In genomic region chr22:42127606-42128005, GRCh38 we compare ENCODE assay signal across 32 cellular contexts.
"Had no signal": no experiment of that assay in that cellular context is flagged by ENCODE, and none has a peak within 500 bp of the region (broad histone marks: within the 10 kb centered on the region; RNA-seq: fewer than 3 reads in every experiment).

No MANE protein-coding gene starts in this region.

- H3K36me3 ChIP-seq: ascending aorta, breast epithelium, esophagus muscularis mucosa, gastrocnemius medialis, WERI-Rb-1 had no signal

- H3K4me3 ChIP-seq: ascending aorta, breast epithelium, coronary artery, dorsolateral prefrontal cortex, esophagus muscularis mucosa, gastrocnemius medialis had no signal

- ATAC-seq: activated CD4-positive, CD25-positive, alpha-beta regulatory T cell treated with anti-CD3 and anti-CD28 coated beads, Interleukin-2, amount 50 U/mL, for 24 hours; activated naive CD4-positive, alpha-beta T cell treated with anti-CD3 and anti-CD28 coated beads, Interleukin-2, amount 50 U/mL, for 72 hours; foreskin keratinocyte; gastrocnemius medialis; T-helper 17 cell had no signal

- H3K36me3 Mint-ChIP-seq: activated naive CD4-positive, alpha-beta T cell treated with anti-CD3 and anti-CD28 coated beads, Interleukin-2, amount 10 ng/mL, durations not matched to agents 7 days and 5 days; activated naive CD4-positive, alpha-beta T cell treated with anti-CD3 and anti-CD28 coated beads, Interleukin-2, amount 50 U/mL, for 72 hours; activated naive CD8-positive, alpha-beta T cell treated with anti-CD3 and anti-CD28 coated beads, Interleukin-2, amount 10 ng/mL, durations not matched to agents 7 days and 5 days had no signal

- H3K27ac Mint-ChIP-seq: activated B cell treated with CpG ODN at 0.5 μM for 24 hours; activated naive CD4-positive, alpha-beta T cell treated with anti-CD3 and anti-CD28 coated beads, Interleukin-2, amount 10 ng/mL, durations not matched to agents 7 days and 5 days; activated naive CD4-positive, alpha-beta T cell treated with anti-CD3 and anti-CD28 coated beads, Interleukin-2, amount 50 U/mL, for 72 hours; activated naive CD8-positive, alpha-beta T cell treated with anti-CD3 and anti-CD28 coated beads, Interleukin-2, amount 10 ng/mL, durations not matched to agents 7 days and 5 days; activated T-cell treated with anti-CD3 and anti-CD28 coated beads, Interleukin-2, amount 50 U/mL, for 24 hours; activated T-cell treated with anti-CD3 and anti-CD28 coated beads, Interleukin-2, amount 50 U/mL, for 72 hours; brain; dendritic cell treated with granulocyte-macrophage colony-stimulating factor and Interleukin-4, amounts not matched to agents 40 ng/mL and 50 ng/mL, for 4 days; endodermal cell; T-helper 17 cell; T-helper 2 cell treated with Interferon-gamma antibody and Interleukin-4, amounts not matched to agents 5 μg/mL and 100 μg/mL, for 36 hours had no signal

- H3K9me3 Mint-ChIP-seq: activated B cell treated with CpG ODN at 0.5 μM for 24 hours; activated CD4-positive, alpha-beta memory T cell treated with anti-CD3 and anti-CD28 coated beads, Interleukin-2, amount 10 ng/mL, durations not matched to agents 7 days and 5 days; activated naive CD4-positive, alpha-beta T cell treated with anti-CD3 and anti-CD28 coated beads, Interleukin-2, amount 10 ng/mL, durations not matched to agents 7 days and 5 days; activated naive CD4-positive, alpha-beta T cell treated with anti-CD3 and anti-CD28 coated beads, Interleukin-2, amount 50 U/mL, for 72 hours; activated naive CD8-positive, alpha-beta T cell treated with anti-CD3 and anti-CD28 coated beads, Interleukin-2, amount 10 ng/mL, durations not matched to agents 7 days and 5 days; activated T-cell treated with anti-CD3 and anti-CD28 coated beads, Interleukin-2, amount 50 U/mL, for 24 hours; activated T-cell treated with anti-CD3 and anti-CD28 coated beads, Interleukin-2, amount 50 U/mL, for 72 hours; central memory CD8-positive, alpha-beta T cell; dendritic cell treated with granulocyte-macrophage colony-stimulating factor and Interleukin-4, amounts not matched to agents 40 ng/mL and 50 ng/mL, for 4 days; endodermal cell; T-helper 2 cell treated with Interferon-gamma antibody and Interleukin-4, amounts not matched to agents 5 μg/mL and 100 μg/mL, for 36 hours had no signal

- DNase-seq: activated B cell treated with CpG ODN at 0.5 μM for 24 hours; activated CD4-positive, alpha-beta memory T cell treated with anti-CD3 and anti-CD28 coated beads, Interleukin-2, amount 10 ng/mL, durations not matched to agents 7 days and 5 days; activated CD4-positive, alpha-beta T cell treated with anti-CD3 and anti-CD28 coated beads for 48 hours; activated CD8-positive, alpha-beta memory T cell treated with anti-CD3 and anti-CD28 coated beads, Interleukin-2, amount 50 U/mL, for 48 hours; activated gamma-delta T cell; activated naive CD4-positive, alpha-beta T cell; activated naive CD4-positive, alpha-beta T cell treated with anti-CD3 and anti-CD28 coated beads, Interleukin-2, amount 10 ng/mL, durations not matched to agents 7 days and 5 days; activated naive CD8-positive, alpha-beta T cell treated with anti-CD3 and anti-CD28 coated beads, Interleukin-2, amount 10 ng/mL, durations not matched to agents 7 days and 5 days; activated T-cell treated with anti-CD3 and anti-CD28 coated beads for 4 hours; activated T-cell treated with anti-CD3 and anti-CD28 coated beads, Interleukin-2, amount 50 U/mL, for 24 hours; activated T-cell treated with anti-CD3 and anti-CD28 coated beads, Interleukin-2, amount 50 U/mL, for 72 hours; dorsolateral prefrontal cortex; effector memory CD4-positive, alpha-beta T cell; endodermal cell; erythroblast; foreskin keratinocyte; gastrocnemius medialis; glutamatergic neuron; T-helper 1 cell; T-helper 17 cell; T1000; WERI-Rb-1 had no signal

- H3K27me3 ChIP-seq: ascending aorta, breast epithelium, dorsolateral prefrontal cortex, esophagus muscularis mucosa, foreskin keratinocyte, gastrocnemius medialis had no signal

- H3K27ac ChIP-seq: ascending aorta, breast epithelium, coronary artery, dorsolateral prefrontal cortex, esophagus muscularis mucosa, foreskin keratinocyte, gastrocnemius medialis, WERI-Rb-1 had no signal

- H3K9me3 ChIP-seq: ascending aorta, breast epithelium, esophagus muscularis mucosa, gastrocnemius medialis had no signal

- H3K4me1 Mint-ChIP-seq: activated B cell treated with CpG ODN at 0.5 μM for 24 hours; activated CD4-positive, alpha-beta memory T cell treated with anti-CD3 and anti-CD28 coated beads, Interleukin-2, amount 10 ng/mL, durations not matched to agents 7 days and 5 days; activated naive CD4-positive, alpha-beta T cell treated with anti-CD3 and anti-CD28 coated beads, Interleukin-2, amount 10 ng/mL, durations not matched to agents 7 days and 5 days; activated naive CD8-positive, alpha-beta T cell treated with anti-CD3 and anti-CD28 coated beads, Interleukin-2, amount 10 ng/mL, durations not matched to agents 7 days and 5 days; brain; central memory CD8-positive, alpha-beta T cell; endodermal cell had no signal

- H3K4me3 Mint-ChIP-seq: activated B cell treated with CpG ODN at 0.5 μM for 24 hours; activated CD4-positive, alpha-beta memory T cell treated with anti-CD3 and anti-CD28 coated beads, Interleukin-2, amount 10 ng/mL, durations not matched to agents 7 days and 5 days; activated naive CD4-positive, alpha-beta T cell treated with anti-CD3 and anti-CD28 coated beads, Interleukin-2, amount 10 ng/mL, durations not matched to agents 7 days and 5 days; activated naive CD8-positive, alpha-beta T cell treated with anti-CD3 and anti-CD28 coated beads, Interleukin-2, amount 10 ng/mL, durations not matched to agents 7 days and 5 days; activated T-cell treated with anti-CD3 and anti-CD28 coated beads, Interleukin-2, amount 50 U/mL, for 24 hours; activated T-cell treated with anti-CD3 and anti-CD28 coated beads, Interleukin-2, amount 50 U/mL, for 72 hours; brain; central memory CD8-positive, alpha-beta T cell; dendritic cell treated with granulocyte-macrophage colony-stimulating factor and Interleukin-4, amounts not matched to agents 40 ng/mL and 50 ng/mL, for 4 days; endodermal cell; T-helper 17 cell; T-helper 2 cell treated with Interferon-gamma antibody and Interleukin-4, amounts not matched to agents 5 μg/mL and 100 μg/mL, for 36 hours had no signal

- H3K4me1 ChIP-seq: ascending aorta, breast epithelium, esophagus muscularis mucosa, foreskin keratinocyte, gastrocnemius medialis had no signal
